ENCODE assay signal across 8 cellular contexts in the genomic region with DNA sequence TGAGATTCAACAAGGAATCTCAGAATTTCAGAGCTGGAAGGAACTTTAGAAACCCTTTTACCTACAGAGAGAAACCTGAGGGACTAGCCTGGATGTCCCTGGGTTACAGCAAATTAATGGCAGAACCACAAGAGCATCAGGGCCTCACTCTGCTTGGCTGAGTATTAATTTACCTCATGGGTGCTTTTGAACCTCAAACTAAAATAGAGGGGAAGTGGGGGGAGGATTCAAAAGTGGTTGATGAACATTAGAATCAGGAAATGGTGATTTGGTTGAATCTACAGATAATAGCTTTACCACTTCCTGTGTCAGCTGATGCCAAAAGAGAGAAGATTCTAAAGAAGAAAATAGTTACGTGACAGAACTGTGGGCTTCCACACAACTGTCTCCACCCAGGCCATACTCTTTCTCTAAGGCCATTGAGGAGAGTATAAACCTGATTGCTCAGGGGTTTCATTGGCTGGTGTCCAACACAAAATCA. TPM values are rescaled to one million over a fixed set of nuclear protein-coding genes. Genes with fewer than 3 reads are reported as not detected.
DNase-seq lines count a peak whose midpoint lies in the region; ATAC-seq, FAIRE-seq and TF ChIP-seq lines count a peak whose summit lies in the region.

No MANE protein-coding gene starts in this region.

- peak; percentile 87 for FAIRE-seq in GM12891 (lab: Jason Lieb, UNC)

- peak overlapping the region; percentile 87 for H3K27ac Mint-ChIP-seq in activated naive CD8-positive, alpha-beta T cell treated with anti-CD3 and anti-CD28 coated beads, Interleukin-2, amount 10 ng/mL, durations not matched to agents 7 days and 5 days

- peak overlapping the region; percentile 68 for H3K4me3 Mint-ChIP-seq in activated naive CD8-positive, alpha-beta T cell treated with anti-CD3 and anti-CD28 coated beads, Interleukin-2, amount 10 ng/mL, durations not matched to agents 7 days and 5 days

- POLR2A ChIA-PET in activated naive CD8-positive, alpha-beta T cell treated with anti-CD3 and anti-CD28 coated beads, Interleukin-2, amount 10 ng/mL, durations not matched to agents 7 days and 5 days (lab: Charles Lee), result interaction anchor here (0.8 to 5.1 kb wide), 4 partner anchors 10 to 15 kb away, joined by 3 to 61 read pairs (median 19); a partner anchor contains a TSS

- peaks cover 18% of the 10 kb centered on the region for H3K36me3 Mint-ChIP-seq in activated naive CD8-positive, alpha-beta T cell treated with anti-CD3 and anti-CD28 coated beads, Interleukin-2, amount 10 ng/mL, durations not matched to agents 7 days and 5 days

- H3K4me1 Mint-ChIP-seq in activated naive CD8-positive, alpha-beta T cell treated with anti-CD3 and anti-CD28 coated beads, Interleukin-2, amount 10 ng/mL, durations not matched to agents 7 days and 5 days, result peaks cover 84% of the 10 kb centered on the region

- peaks cover 6% of the 10 kb centered on the region for H3K9me3 Mint-ChIP-seq in activated naive CD8-positive, alpha-beta T cell treated with anti-CD3 and anti-CD28 coated beads, Interleukin-2, amount 10 ng/mL, durations not matched to agents 7 days and 5 days

- no peak for TF ChIP-seq POLR2A in GM12891 (IDR thresholded peaks at IDR 0.05; ENCODE audit: low read depth, low read length)

- DNase-seq in GM12891 (ENCODE audit: insufficient read length, low spot score) (no peak), AG20443 (ENCODE audit: low spot score) (no peak), islet precursor cell (no peak), HUDEP-2 (lab: John Stamatoyannopoulos, UW; ENCODE audit: unreplicated experiment in 76 of 76) (no peak)
- no peak for DNase-seq in activated naive CD8-positive, alpha-beta T cell treated with anti-CD3 and anti-CD28 coated beads, Interleukin-2, amount 10 ng/mL, durations not matched to agents 7 days and 5 days
- no peak for DNase-seq in stimulated activated CD8-positive, alpha-beta memory T cell treated with anti-CD3 and anti-CD28 coated beads, Interleukin-4, amount 100 ng/mL, for 48 hours

- no peaks in the 10 kb centered on the region for H3K27me3 Mint-ChIP-seq in activated naive CD8-positive, alpha-beta T cell treated with anti-CD3 and anti-CD28 coated beads, Interleukin-2, amount 10 ng/mL, durations not matched to agents 7 days and 5 days

- ATAC-seq in GM19467 (IDR thresholded peaks at IDR 0.05; ENCODE audit: unreplicated experiment) (peak; percentile 51), HG03565 (IDR thresholded peaks at IDR 0.05; ENCODE audit: unreplicated experiment) (peak; percentile 62)
- ATAC-seq in activated naive CD8-positive, alpha-beta T cell treated with anti-CD3 and anti-CD28 coated beads, Interleukin-2, amount 10 ng/mL, durations not matched to agents 7 days and 5 days (ENCODE audit: low read depth), result peak; percentile 73

TF ChIP-seq in GM12891, 5 proteins besides CTCF, POLR2A, EP300 and RAD21:
- TF ChIP-seq POLR2AphosphoS5 (IDR thresholded peaks at IDR 0.05; ENCODE audit: low read depth, low read length), result no peak
- TF ChIP-seq PAX5 (IDR thresholded peaks at IDR 0.05; ENCODE audit: insufficient read depth, low read length, severe bottlenecking), result peak; percentile 33
- TF ChIP-seq TAF1 (IDR thresholded peaks at IDR 0.05; ENCODE audit: low read depth, low read length), result no peak
- TF ChIP-seq SPI1 (IDR thresholded peaks at IDR 0.05; ENCODE audit: low read depth, low read length), result peak; percentile 86
- peak; percentile 59; the same call in 1 of the 2 replicates for TF ChIP-seq POU2F2 (IDR thresholded peaks at IDR 0.05; ENCODE audit: low read depth, low read length)

RNA-seq across cellular contexts. Expression of a gene that starts 11.3 kb away (rescaled TPM):
- 52.8 TPM for polyA plus RNA-seq in GM12891 (2012; ENCODE audit: low read depth, missing spikeins)
- total RNA-seq in activated naive CD8-positive, alpha-beta T cell treated with anti-CD3 and anti-CD28 coated beads, Interleukin-2, amount 10 ng/mL, durations not matched to agents 7 days and 5 days, result 10 to 100 TPM; 96.0 to 98.8 TPM
